ENCODE assay signal across 1 cellular context in genomic region chr3:12886106-12886679, GRCh38.
TF ChIP-seq lines count a peak whose summit lies in the region.

No MANE protein-coding gene starts in this region.

TF ChIP-seq in WTC11, 78 proteins besides CTCF, POLR2A, EP300 and RAD21 (continued from another document):
- TF ChIP-seq E2F4 (CRISPR knock-in tag; IDR thresholded peaks at IDR 0.05; ENCODE audit: borderline replicate concordance, low read depth) (no peak), IRF1 (CRISPR knock-in tag; IDR thresholded peaks at IDR 0.05) (no peak), FOXJ3 (CRISPR knock-in tag; IDR thresholded peaks at IDR 0.05; ENCODE audit: borderline replicate concordance) (no peak), KAT7 (CRISPR knock-in tag; IDR thresholded peaks at IDR 0.05; ENCODE audit: borderline replicate concordance) (no peak), MAX (CRISPR knock-in tag; IDR thresholded peaks at IDR 0.05) (no peak), ZMAT4 (CRISPR knock-in tag; IDR thresholded peaks at IDR 0.05) (no peak), ETV6 (CRISPR knock-in tag; IDR thresholded peaks at IDR 0.05) (no peak)
